Comparison of ENCODE assay signal across 10 cellular contexts in genomic region chr2:128535928-128536327, GRCh38.
A peak's percentile ranks its signal among the peaks of the same experiment; 100 is the strongest.
DNase-seq lines count a peak whose midpoint lies in the region; ATAC-seq, FAIRE-seq and TF ChIP-seq lines count a peak whose summit lies in the region.
"Had no signal": no experiment of that assay in that cellular context is flagged by ENCODE, and none has a peak within 500 bp of the region (broad histone marks: within the 10 kb centered on the region; RNA-seq: fewer than 3 reads in every experiment).

No MANE protein-coding gene starts in this region.

- TF ChIP-seq CTCF in fibroblast of lung (conservative IDR thresholded peaks at IDR 0.05 in 1 of 2, IDR thresholded peaks at IDR 0.05 in 1 of 2; ENCODE audit: low read depth in 1 of 2, low read length in 2 of 2) = no peak
- TF ChIP-seq CTCF in retinal pigment epithelial cell (conservative IDR thresholded peaks at IDR 0.05; ENCODE audit: low read depth, low read length) = no peak

- H3K9me3 ChIP-seq in GM23248 (ENCODE audit: low read depth) (no peaks in the 10 kb centered on the region), fibroblast of lung (ENCODE audit: control insufficient read depth, insufficient read depth, low read depth, low read length) (no peaks in the 10 kb centered on the region)

- H2AFZ ChIP-seq in GM23248 (peak overlapping the region; percentile 57), fibroblast of lung (ENCODE audit: low read length) (no peak overlapping the region)

- H3K27ac ChIP-seq in GM23248 = peak overlapping the region; percentile 82
- peak overlapping the region; percentile 70 for H3K27ac ChIP-seq in fibroblast of lung (ENCODE audit: insufficient read depth, low read length)

- DNase-seq in GM23248 (peak; percentile 92), RCC 7860 (ENCODE audit: low spot score) (peak; percentile 12), fibroblast of lung (ENCODE audit: low read depth in 2 of 2) (peak; percentile 86 to 93), retinal pigment epithelial cell (ENCODE audit: low read depth) (peak; percentile 6), cerebellar nuclear complex (lab: John Stamatoyannopoulos, UW) (no peak), head of caudate nucleus (no peak)
- DNase-seq: left colon, NCI-H187 treated with DMSO at 0.1 percent for 48 hours had no signal

- H3K4me1 ChIP-seq in GM23248 (ENCODE audit: insufficient read depth) (peaks cover 36% of the 10 kb centered on the region), fibroblast of lung (ENCODE audit: control insufficient read depth, extremely low read depth, insufficient read depth, low read length) (peaks cover 11% of the 10 kb centered on the region)

- ATAC-seq in HG03521 (IDR thresholded peaks at IDR 0.05; ENCODE audit: unreplicated experiment) = no peak
- ATAC-seq: left colon, Right ventricle myocardium inferior had no signal

- H3K36me3 ChIP-seq in GM23248 (ENCODE audit: low read depth) (no peaks in the 10 kb centered on the region), fibroblast of lung (ENCODE audit: control insufficient read depth, insufficient read depth, low read length) (no peaks in the 10 kb centered on the region)

- no peaks in the 10 kb centered on the region for H3K79me2 ChIP-seq in GM23248 (ENCODE audit: insufficient read depth)
- H3K79me2 ChIP-seq in fibroblast of lung (ENCODE audit: control insufficient read depth, insufficient read depth, low read length) = no peaks in the 10 kb centered on the region

- intact Hi-C loops in head of caudate nucleus (cut with DNase I) = no loop called here

- H3K4me2 ChIP-seq in GM23248 (ENCODE audit: unreplicated experiment) (peak overlapping the region; percentile 60), fibroblast of lung (ENCODE audit: extremely low read depth, insufficient read depth, low read length) (peak overlapping the region; percentile 26)

- H3K9ac ChIP-seq in GM23248 = peak overlapping the region; percentile 50; the same call in 1 of the 2 replicates
- H3K9ac ChIP-seq in fibroblast of lung (ENCODE audit: insufficient read depth, low read length) = no peak overlapping the region

- H3F3A ChIP-seq in GM23248 (ENCODE audit: insufficient read depth) = peaks cover 20% of the 10 kb centered on the region

- in situ Hi-C loops in GM23248 (cut with MboI) = no loop called here

- H3K9me2 ChIP-seq in GM23248 (ENCODE audit: insufficient read depth) = no peaks in the 10 kb centered on the region

- WGBS in GM23248 (ENCODE audit: low coverage in 1 of 2, low lambda C conversion rate in 2 of 2, missing lambda C conversion rate in 2 of 2), 2 experiments = 1% methylated on average over 8 of the region's 8 CpGs

- H3K4me3 ChIP-seq in GM23248 = 0 out of 2 replicates have a peak overlapping the region, but pooled peaks have one; percentile 25
- H3K4me3 ChIP-seq in fibroblast of lung (replicated peaks in 1 of 4; ENCODE audit: control extremely low read depth in 1 of 4, insufficient read depth in 1 of 4, low read depth in 3 of 4, low read length in 4 of 4) = no peak overlapping the region
- H3K4me3 ChIP-seq in retinal pigment epithelial cell (ENCODE audit: low read length) = no peak overlapping the region

- H4K20me1 ChIP-seq in GM23248 (ENCODE audit: insufficient read depth) (no peaks in the 10 kb centered on the region), fibroblast of lung (ENCODE audit: control insufficient read depth, extremely low read depth, insufficient read depth, low read length) (no peaks in the 10 kb centered on the region)

- FAIRE-seq in RCC 7860 (lab: Jason Lieb, UNC) = no peak

- H3K27me3 ChIP-seq in GM23248 (replicated peaks; ENCODE audit: insufficient read depth) (no peaks in the 10 kb centered on the region), fibroblast of lung (ENCODE audit: control insufficient read depth, insufficient read depth, low read length) (no peaks in the 10 kb centered on the region)

Comparison
In these comparisons a context has a peak if more than half of its experiments do, and no peak if none do; other contexts are left out.
1. DNase-seq: peak in GM23248 (single experiment), RCC 7860 (single experiment), fibroblast of lung (2 of 2) and retinal pigment epithelial cell (single experiment); none in cerebellar nuclear complex (0 of 2) and head of caudate nucleus (0 of 42).